33 cellular contexts compared by ENCODE assay signal in the genomic region with DNA sequence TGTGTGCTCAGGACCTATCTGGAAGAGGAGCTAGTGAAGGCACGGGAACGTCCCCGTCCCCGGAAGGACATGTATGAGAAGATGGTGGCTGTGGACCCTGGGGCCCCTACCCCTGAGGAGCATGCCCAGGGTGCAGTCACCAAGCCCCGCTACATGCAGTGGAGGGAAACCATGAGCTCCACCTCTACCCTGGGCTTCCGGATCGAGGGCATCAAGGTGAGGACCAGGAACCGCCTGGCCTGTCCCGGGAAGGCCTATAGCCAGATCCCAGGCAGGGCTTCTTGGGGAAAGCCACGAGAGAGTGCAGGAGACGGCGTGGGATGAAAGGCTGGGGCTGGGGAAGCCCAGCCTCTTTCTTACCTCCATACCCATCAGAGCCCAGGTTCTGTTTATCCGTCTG. TPM values are rescaled to one million over a fixed set of nuclear protein-coding genes. Genes with fewer than 3 reads are reported as not detected.
"Had no signal": no experiment of that assay in that cellular context is flagged by ENCODE, and none has a peak within 500 bp of the region (broad histone marks: within the 10 kb centered on the region; RNA-seq: fewer than 3 reads in every experiment).

No MANE protein-coding gene starts in this region.

- H3K27ac ChIP-seq: brain microvascular endothelial cell, esophagus muscularis mucosa, foreskin keratinocyte, gastrocnemius medialis, heart right ventricle had no signal

- H3K9me3 ChIP-seq: esophagus muscularis mucosa, gastrocnemius medialis, heart right ventricle had no signal

- ATAC-seq: activated CD4-positive, alpha-beta T cell treated with anti-CD3 and anti-CD28 coated beads for 36 hours; activated CD8-positive, alpha-beta T cell treated with anti-CD3 and anti-CD28 coated beads for 36 hours; activated T-cell treated with anti-CD3 and anti-CD28 coated beads, Interleukin-2, amount 50 U/mL, for 4 hours; activated T-helper 17 cell treated with anti-CD3 and anti-CD28 coated beads, Interleukin-2, amount 50 U/mL, for 72 hours; effector memory CD8-positive, alpha-beta T cell; foreskin keratinocyte; gastrocnemius medialis; heart right ventricle; T-helper 17 cell had no signal

- H3K4me3 Mint-ChIP-seq: activated CD4-positive, alpha-beta T cell treated with anti-CD3 and anti-CD28 coated beads for 36 hours; activated CD8-positive, alpha-beta T cell treated with anti-CD3 and anti-CD28 coated beads for 36 hours; activated naive CD8-positive, alpha-beta T cell; activated T-cell treated with anti-CD3 and anti-CD28 coated beads, Interleukin-2, amount 50 U/mL, for 4 hours; activated T-helper 17 cell treated with anti-CD3 and anti-CD28 coated beads, Interleukin-2, amount 50 U/mL, for 72 hours; central memory CD8-positive, alpha-beta T cell; effector memory CD8-positive, alpha-beta T cell; T-helper 17 cell had no signal

- H3K27me3 Mint-ChIP-seq: activated CD4-positive, alpha-beta T cell treated with anti-CD3 and anti-CD28 coated beads for 36 hours; activated CD8-positive, alpha-beta T cell treated with anti-CD3 and anti-CD28 coated beads for 36 hours; activated naive CD8-positive, alpha-beta T cell; activated T-helper 17 cell treated with anti-CD3 and anti-CD28 coated beads, Interleukin-2, amount 50 U/mL, for 72 hours; central memory CD8-positive, alpha-beta T cell; effector memory CD8-positive, alpha-beta T cell; T-helper 17 cell had no signal

- H3K27ac Mint-ChIP-seq: activated CD4-positive, alpha-beta T cell treated with anti-CD3 and anti-CD28 coated beads for 36 hours; activated CD8-positive, alpha-beta T cell treated with anti-CD3 and anti-CD28 coated beads for 36 hours; activated naive CD8-positive, alpha-beta T cell; activated T-helper 17 cell treated with anti-CD3 and anti-CD28 coated beads, Interleukin-2, amount 50 U/mL, for 72 hours; T-helper 17 cell had no signal

- H3K4me1 ChIP-seq: esophagus muscularis mucosa, gastrocnemius medialis had no signal

- DNase-seq: activated CD4-positive, alpha-beta T cell treated with anti-CD3 and anti-CD28 coated beads for 36 hours; activated CD4-positive, alpha-beta T cell treated with anti-CD3 and anti-CD28 coated beads, Interleukin-2, amount 50 U/mL, for 1 hour; activated CD4-positive, alpha-beta T cell treated with anti-CD3 and anti-CD28 coated beads, Interleukin-2, amount 50 U/mL, for 48 hours; activated CD4-positive, CD25-positive, alpha-beta regulatory T cell; activated CD4-positive, CD25-positive, alpha-beta regulatory T cell treated with anti-CD3 and anti-CD28 coated beads, Interleukin-2, amount 50 U/mL, for 72 hours; activated CD8-positive, alpha-beta memory T cell treated with anti-CD3 and anti-CD28 coated beads for 24 hours; activated CD8-positive, alpha-beta T cell treated with anti-CD3 and anti-CD28 coated beads for 36 hours; activated effector memory CD4-positive, alpha-beta T cell treated with Interleukin-2 at 50 U/mL for 16 hours; activated gamma-delta T cell treated with Interleukin-2 at 50 U/mL for 16 hours; activated naive CD4-positive, alpha-beta T cell treated with anti-CD3 and anti-CD28 coated beads, Interleukin-2, amount 50 U/mL, for 16 hours; activated naive CD4-positive, alpha-beta T cell treated with Interleukin-2 at 50 U/mL for 16 hours; activated T-cell treated with anti-CD3 and anti-CD28 coated beads, Interleukin-2, amount 50 U/mL, for 4 hours; amniotic stem cell; anterior cingulate cortex; brain microvascular endothelial cell; cortex of kidney; dermis blood vessel endothelial cell; effector CD4-positive, alpha-beta T cell; effector memory CD8-positive, alpha-beta T cell; erythroblast; foreskin keratinocyte; gastrocnemius medialis; glutamatergic neuron; heart right ventricle; T-helper 1 cell; T-helper 17 cell had no signal

- FAIRE-seq: astrocyte, bronchial epithelial cell, colon had no signal

- H3K4me1 Mint-ChIP-seq: activated CD4-positive, alpha-beta T cell treated with anti-CD3 and anti-CD28 coated beads for 36 hours; activated T-helper 17 cell treated with anti-CD3 and anti-CD28 coated beads, Interleukin-2, amount 50 U/mL, for 72 hours; central memory CD8-positive, alpha-beta T cell had no signal

- H3K4me3 ChIP-seq: esophagus muscularis mucosa, gastrocnemius medialis, heart right ventricle had no signal

- H3K27me3 ChIP-seq: brain microvascular endothelial cell, esophagus muscularis mucosa, foreskin keratinocyte, gastrocnemius medialis, heart right ventricle had no signal

- H3K9me3 Mint-ChIP-seq: activated CD8-positive, alpha-beta T cell treated with anti-CD3 and anti-CD28 coated beads for 36 hours; activated T-cell treated with anti-CD3 and anti-CD28 coated beads, Interleukin-2, amount 50 U/mL, for 4 hours; activated T-helper 17 cell treated with anti-CD3 and anti-CD28 coated beads, Interleukin-2, amount 50 U/mL, for 72 hours; central memory CD8-positive, alpha-beta T cell; effector memory CD8-positive, alpha-beta T cell had no signal

RNA-seq across cellular contexts. Expression of gene MIA, which starts 42.2 kb away (rescaled TPM):
- total RNA-seq: activated CD8-positive, alpha-beta T cell treated with anti-CD3 and anti-CD28 coated beads for 36 hours; gastrocnemius medialis; T-helper 17 cell had no signal
